ENCODE assay signal across 10 cellular contexts in genomic region chr4:112857461-112857860, GRCh38.
DNase-seq lines count a peak whose midpoint lies in the region; ATAC-seq and TF ChIP-seq lines count a peak whose summit lies in the region.
"Had no signal": no experiment of that assay in that cellular context is flagged by ENCODE, and none has a peak within 500 bp of the region (broad histone marks: within the 10 kb centered on the region; RNA-seq: fewer than 3 reads in every experiment).

No MANE protein-coding gene starts in this region.

- H3K36me3 ChIP-seq in RWPE2 (ENCODE audit: low read depth): no peaks in the 10 kb centered on the region

- no peaks in the 10 kb centered on the region for H3K27me3 ChIP-seq in RWPE2 (ENCODE audit: insufficient read depth, poor library complexity, severe bottlenecking)

- peaks cover 16% of the 10 kb centered on the region for H3K4me1 ChIP-seq in RWPE2 (ENCODE audit: insufficient read depth, poor library complexity, severe bottlenecking)

- ATAC-seq in RWPE2 (ENCODE audit: low read depth): peak; percentile 98
- ATAC-seq in sciatic nerve: peak; percentile 26
- no peak for ATAC-seq in HG03025 (IDR thresholded peaks at IDR 0.05; ENCODE audit: low FRiP score, unreplicated experiment)

- peak overlapping the region; percentile 54 for H3K27ac ChIP-seq in RWPE2 (ENCODE audit: poor library complexity, severe bottlenecking)

- no peak for TF ChIP-seq CTCF in RWPE2 (IDR thresholded peaks at IDR 0.05; ENCODE audit: poor library complexity, severe bottlenecking)

- H3K9me3 ChIP-seq in RWPE2 (ENCODE audit: severe bottlenecking): no peaks in the 10 kb centered on the region

- intact Hi-C loops in sciatic nerve (cut with DNase I): no loop called here

- H3K4me3 ChIP-seq in RWPE2 (ENCODE audit: severe bottlenecking): no peak overlapping the region

- DNase-seq in ELR (ENCODE audit: low read depth) (peak; percentile 91), RWPE2 (ENCODE audit: low spot score) (no peak), fibroblast of gingiva (ENCODE audit: low read depth) (peak; percentile 72), sciatic nerve (ENCODE audit: low spot score) (no peak), germinal center (ENCODE audit: low spot score) (no peak), DMS79 (lab: John Stamatoyannopoulos, UW) (no peak)
- DNase-seq in stimulated activated CD4-positive, alpha-beta T cell treated with anti-CD3 and anti-CD28 coated beads, Interleukin-4, amount 100 ng/mL, for 1 hour: no peak
- DNase-seq: NCI-H446, retina had no signal

Comparison
In these comparisons a context has a peak if more than half of its experiments do, and no peak if none do; other contexts are left out.
1. DNase-seq: peak in ELR (single experiment) and fibroblast of gingiva (single experiment); none in RWPE2 (single experiment), sciatic nerve (single experiment), stimulated activated CD4-positive, alpha-beta T cell treated with anti-CD3 and anti-CD28 coated beads, Interleukin-4, amount 100 ng/mL, for 1 hour (single experiment), germinal center (single experiment) and DMS79 (single experiment).